2 cellular contexts compared by ENCODE assay signal in genomic region chr4:139214039-139214534, GRCh38.
TF ChIP-seq lines count a peak whose summit lies in the region.

No MANE protein-coding gene starts in this region.

TF ChIP-seq in HCT116, 20 proteins besides CTCF, POLR2A, EP300 and RAD21:
- 0 out of 2 replicates have a peak, but pooled peaks have one; percentile 30 for TF ChIP-seq SRF (IDR thresholded peaks at IDR 0.05; ENCODE audit: low read depth)
- TF ChIP-seq TCF7L2 (IDR thresholded peaks at IDR 0.05; ENCODE audit: borderline replicate concordance, extremely low read depth, insufficient read depth, insufficient read length) = no peak

TF ChIP-seq in GM12878, 131 proteins besides CTCF, POLR2A, EP300 and RAD21 (continues in another document):
- TF ChIP-seq ZNF384 (IDR thresholded peaks at IDR 0.05; ENCODE audit: borderline replicate concordance, low read depth, low read length) = no peak
- TF ChIP-seq BRCA1 (IDR thresholded peaks at IDR 0.05; ENCODE audit: low read depth, low read length) = no peak
- TF ChIP-seq ZNF274 (IDR thresholded peaks at IDR 0.05; ENCODE audit: insufficient read depth, insufficient read length) = no peak
- peak; percentile 49; the same call in 1 of the 2 replicates for TF ChIP-seq DPF2 (IDR thresholded peaks at IDR 0.05)
- TF ChIP-seq NFXL1 (IDR thresholded peaks at IDR 0.05; ENCODE audit: borderline replicate concordance) = no peak
- TF ChIP-seq SUPT20H (IDR thresholded peaks at IDR 0.05; ENCODE audit: borderline replicate concordance, control insufficient read depth, low read depth, low read length) = no peak
- TF ChIP-seq FOS (IDR thresholded peaks at IDR 0.05; ENCODE audit: borderline replicate concordance, extremely low read depth, insufficient read length) = no peak
- no peak for TF ChIP-seq EGR1 (IDR thresholded peaks at IDR 0.05; ENCODE audit: borderline replicate concordance in 1 of 2, low read depth in 2 of 2, low read length in 2 of 2)
- no peak for TF ChIP-seq TCF3 (IDR thresholded peaks at IDR 0.05; ENCODE audit: borderline replicate concordance, insufficient read depth, low read depth, low read length)
- TF ChIP-seq ETV6 (conservative IDR thresholded peaks at IDR 0.05 in 1 of 2, IDR thresholded peaks at IDR 0.05 in 1 of 2; ENCODE audit: borderline replicate concordance in 1 of 2, low read depth in 1 of 2) = no peak
- no peak for TF ChIP-seq NFIC (IDR thresholded peaks at IDR 0.05; ENCODE audit: low read depth, low read length)
- TF ChIP-seq TARDBP (IDR thresholded peaks at IDR 0.05; ENCODE audit: borderline replicate concordance) = no peak
- no peak for TF ChIP-seq GABPA (IDR thresholded peaks at IDR 0.05; ENCODE audit: low read depth)
- TF ChIP-seq POLR2AphosphoS2 (IDR thresholded peaks at IDR 0.05; ENCODE audit: low read depth, low read length) = no peak
- no peak for TF ChIP-seq POU2F2 (IDR thresholded peaks at IDR 0.05; ENCODE audit: borderline replicate concordance, low read depth, low read length)
- TF ChIP-seq ATF3 (IDR thresholded peaks at IDR 0.05; ENCODE audit: borderline replicate concordance, extremely low read depth, low read depth, low read length) = no peak
- no peak for TF ChIP-seq CBFB (IDR thresholded peaks at IDR 0.05; ENCODE audit: low read depth)
- TF ChIP-seq, protein P1, sequence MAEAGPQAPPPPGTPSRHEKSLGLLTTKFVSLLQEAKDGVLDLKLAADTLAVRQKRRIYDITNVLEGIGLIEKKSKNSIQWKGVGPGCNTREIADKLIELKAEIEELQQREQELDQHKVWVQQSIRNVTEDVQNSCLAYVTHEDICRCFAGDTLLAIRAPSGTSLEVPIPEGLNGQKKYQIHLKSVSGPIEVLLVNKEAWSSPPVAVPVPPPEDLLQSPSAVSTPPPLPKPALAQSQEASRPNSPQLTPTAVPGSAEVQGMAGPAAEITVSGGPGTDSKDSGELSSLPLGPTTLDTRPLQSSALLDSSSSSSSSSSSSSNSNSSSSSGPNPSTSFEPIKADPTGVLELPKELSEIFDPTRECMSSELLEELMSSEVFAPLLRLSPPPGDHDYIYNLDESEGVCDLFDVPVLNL (IDR thresholded peaks at IDR 0.05; ENCODE audit: low read depth, low read length) = no peak
- TF ChIP-seq MXI1 (IDR thresholded peaks at IDR 0.05; ENCODE audit: low read depth, low read length) = no peak
- no peak for TF ChIP-seq CEBPB (IDR thresholded peaks at IDR 0.05; ENCODE audit: borderline replicate concordance in 1 of 2, low read depth in 2 of 2, low read length in 2 of 2)
- no peak for TF ChIP-seq NKRF (conservative IDR thresholded peaks at IDR 0.05)
- TF ChIP-seq STAT1 (conservative IDR thresholded peaks at IDR 0.05) = no peak
- TF ChIP-seq SREBF1 (IDR thresholded peaks at IDR 0.05; ENCODE audit: low read length) = no peak
- TF ChIP-seq HDAC2 (IDR thresholded peaks at IDR 0.05) = no peak
- TF ChIP-seq NFYA (IDR thresholded peaks at IDR 0.05; ENCODE audit: borderline replicate concordance, low read depth, low read length) = no peak
- TF ChIP-seq ZSCAN29 (IDR thresholded peaks at IDR 0.05) = no peak
- TF ChIP-seq STAT3 (IDR thresholded peaks at IDR 0.05; ENCODE audit: low read depth, low read length) = no peak
- no peak for TF ChIP-seq RELA (IDR thresholded peaks at IDR 0.05; ENCODE audit: borderline replicate concordance, partially characterized antibody)
- no peak for TF ChIP-seq MYC (IDR thresholded peaks at IDR 0.05; ENCODE audit: insufficient read depth, insufficient read length, insufficient replicate concordance, low read length, severe bottlenecking)
- no peak for TF ChIP-seq GATAD2B (conservative IDR thresholded peaks at IDR 0.05; ENCODE audit: low read depth)
- TF ChIP-seq CHD2 (IDR thresholded peaks at IDR 0.05; ENCODE audit: borderline replicate concordance, low read depth, low read length) = no peak
- TF ChIP-seq BCLAF1 (IDR thresholded peaks at IDR 0.05) = no peak
- no peak for TF ChIP-seq TCF12 (IDR thresholded peaks at IDR 0.05; ENCODE audit: low read depth, low read length)
- no peak for TF ChIP-seq PAX8 (IDR thresholded peaks at IDR 0.05)
- TF ChIP-seq KLF5 (IDR thresholded peaks at IDR 0.05; ENCODE audit: partially characterized antibody) = no peak
- TF ChIP-seq JUND (IDR thresholded peaks at IDR 0.05; ENCODE audit: low read depth, low read length) = no peak
- TF ChIP-seq, protein P2, sequence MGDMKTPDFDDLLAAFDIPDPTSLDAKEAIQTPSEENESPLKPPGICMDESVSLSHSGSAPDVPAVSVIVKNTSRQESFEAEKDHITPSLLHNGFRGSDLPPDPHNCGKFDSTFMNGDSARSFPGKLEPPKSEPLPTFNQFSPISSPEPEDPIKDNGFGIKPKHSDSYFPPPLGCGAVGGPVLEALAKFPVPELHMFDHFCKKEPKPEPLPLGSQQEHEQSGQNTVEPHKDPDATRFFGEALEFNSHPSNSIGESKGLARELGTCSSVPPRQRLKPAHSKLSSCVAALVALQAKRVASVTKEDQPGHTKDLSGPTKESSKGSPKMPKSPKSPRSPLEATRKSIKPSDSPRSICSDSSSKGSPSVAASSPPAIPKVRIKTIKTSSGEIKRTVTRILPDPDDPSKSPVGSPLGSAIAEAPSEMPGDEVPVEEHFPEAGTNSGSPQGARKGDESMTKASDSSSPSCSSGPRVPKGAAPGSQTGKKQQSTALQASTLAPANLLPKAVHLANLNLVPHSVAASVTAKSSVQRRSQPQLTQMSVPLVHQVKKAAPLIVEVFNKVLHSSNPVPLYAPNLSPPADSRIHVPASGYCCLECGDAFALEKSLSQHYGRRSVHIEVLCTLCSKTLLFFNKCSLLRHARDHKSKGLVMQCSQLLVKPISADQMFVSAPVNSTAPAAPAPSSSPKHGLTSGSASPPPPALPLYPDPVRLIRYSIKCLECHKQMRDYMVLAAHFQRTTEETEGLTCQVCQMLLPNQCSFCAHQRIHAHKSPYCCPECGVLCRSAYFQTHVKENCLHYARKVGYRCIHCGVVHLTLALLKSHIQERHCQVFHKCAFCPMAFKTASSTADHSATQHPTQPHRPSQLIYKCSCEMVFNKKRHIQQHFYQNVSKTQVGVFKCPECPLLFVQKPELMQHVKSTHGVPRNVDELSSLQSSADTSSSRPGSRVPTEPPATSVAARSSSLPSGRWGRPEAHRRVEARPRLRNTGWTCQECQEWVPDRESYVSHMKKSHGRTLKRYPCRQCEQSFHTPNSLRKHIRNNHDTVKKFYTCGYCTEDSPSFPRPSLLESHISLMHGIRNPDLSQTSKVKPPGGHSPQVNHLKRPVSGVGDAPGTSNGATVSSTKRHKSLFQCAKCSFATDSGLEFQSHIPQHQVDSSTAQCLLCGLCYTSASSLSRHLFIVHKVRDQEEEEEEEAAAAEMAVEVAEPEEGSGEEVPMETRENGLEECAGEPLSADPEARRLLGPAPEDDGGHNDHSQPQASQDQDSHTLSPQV (IDR thresholded peaks at IDR 0.05) = no peak
- TF ChIP-seq ZBTB4 (CRISPR knock-in tag; IDR thresholded peaks at IDR 0.05) = no peak
- no peak for TF ChIP-seq RBBP5 (conservative IDR thresholded peaks at IDR 0.05)
- TF ChIP-seq, protein P3, sequence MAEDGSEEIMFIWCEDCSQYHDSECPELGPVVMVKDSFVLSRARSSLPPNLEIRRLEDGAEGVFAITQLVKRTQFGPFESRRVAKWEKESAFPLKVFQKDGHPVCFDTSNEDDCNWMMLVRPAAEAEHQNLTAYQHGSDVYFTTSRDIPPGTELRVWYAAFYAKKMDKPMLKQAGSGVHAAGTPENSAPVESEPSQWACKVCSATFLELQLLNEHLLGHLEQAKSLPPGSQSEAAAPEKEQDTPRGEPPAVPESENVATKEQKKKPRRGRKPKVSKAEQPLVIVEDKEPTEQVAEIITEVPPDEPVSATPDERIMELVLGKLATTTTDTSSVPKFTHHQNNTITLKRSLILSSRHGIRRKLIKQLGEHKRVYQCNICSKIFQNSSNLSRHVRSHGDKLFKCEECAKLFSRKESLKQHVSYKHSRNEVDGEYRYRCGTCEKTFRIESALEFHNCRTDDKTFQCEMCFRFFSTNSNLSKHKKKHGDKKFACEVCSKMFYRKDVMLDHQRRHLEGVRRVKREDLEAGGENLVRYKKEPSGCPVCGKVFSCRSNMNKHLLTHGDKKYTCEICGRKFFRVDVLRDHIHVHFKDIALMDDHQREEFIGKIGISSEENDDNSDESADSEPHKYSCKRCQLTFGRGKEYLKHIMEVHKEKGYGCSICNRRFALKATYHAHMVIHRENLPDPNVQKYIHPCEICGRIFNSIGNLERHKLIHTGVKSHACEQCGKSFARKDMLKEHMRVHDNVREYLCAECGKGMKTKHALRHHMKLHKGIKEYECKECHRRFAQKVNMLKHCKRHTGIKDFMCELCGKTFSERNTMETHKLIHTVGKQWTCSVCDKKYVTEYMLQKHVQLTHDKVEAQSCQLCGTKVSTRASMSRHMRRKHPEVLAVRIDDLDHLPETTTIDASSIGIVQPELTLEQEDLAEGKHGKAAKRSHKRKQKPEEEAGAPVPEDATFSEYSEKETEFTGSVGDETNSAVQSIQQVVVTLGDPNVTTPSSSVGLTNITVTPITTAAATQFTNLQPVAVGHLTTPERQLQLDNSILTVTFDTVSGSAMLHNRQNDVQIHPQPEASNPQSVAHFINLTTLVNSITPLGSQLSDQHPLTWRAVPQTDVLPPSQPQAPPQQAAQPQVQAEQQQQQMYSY (CRISPR knock-in tag; IDR thresholded peaks at IDR 0.05) = no peak
- peak; percentile 53; the same call in 1 of the 2 replicates for TF ChIP-seq FOXK2 (IDR thresholded peaks at IDR 0.05)
- no peak for TF ChIP-seq KDM1A (IDR thresholded peaks at IDR 0.05; ENCODE audit: borderline replicate concordance)
- TF ChIP-seq RUNX3 (IDR thresholded peaks at IDR 0.05; ENCODE audit: low read length) = peak; percentile 48; the same call in 1 of the 2 replicates
